3 cellular contexts compared by ENCODE assay signal in the genomic region with DNA sequence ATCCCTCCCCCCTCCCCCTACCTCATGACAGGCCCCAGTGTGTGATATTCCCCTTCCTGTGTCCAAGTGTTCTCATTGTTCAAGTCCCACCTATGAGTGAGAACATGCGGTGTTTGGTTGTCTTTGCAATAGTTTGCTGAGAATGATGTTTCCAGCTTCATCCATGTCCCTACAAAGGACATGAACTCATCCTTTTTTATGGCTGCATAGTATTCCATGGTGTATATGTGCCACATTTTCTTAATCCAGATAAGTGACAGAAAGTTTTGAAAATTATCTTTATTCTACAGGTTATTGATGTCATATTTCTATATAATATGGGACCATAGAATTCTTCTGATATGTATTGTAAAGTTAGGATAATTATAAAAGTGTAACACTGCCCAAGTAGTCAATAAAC. TPM values are rescaled to one million over a fixed set of nuclear protein-coding genes. Genes with fewer than 3 reads are reported as not detected.
"Had no signal": no experiment of that assay in that cellular context is flagged by ENCODE, and none has a peak within 500 bp of the region (broad histone marks: within the 10 kb centered on the region; RNA-seq: fewer than 3 reads in every experiment).

No MANE protein-coding gene starts in this region.

RNA-seq across cellular contexts. Expression of a gene that starts 11.3 kb away (rescaled TPM):
- total RNA-seq: HepG2, HT-29 had no signal
- polyA plus RNA-seq: HepG2, IgD-negative memory B cell had no signal
